ENCODE assay signal across 1 cellular context in the genomic region with DNA sequence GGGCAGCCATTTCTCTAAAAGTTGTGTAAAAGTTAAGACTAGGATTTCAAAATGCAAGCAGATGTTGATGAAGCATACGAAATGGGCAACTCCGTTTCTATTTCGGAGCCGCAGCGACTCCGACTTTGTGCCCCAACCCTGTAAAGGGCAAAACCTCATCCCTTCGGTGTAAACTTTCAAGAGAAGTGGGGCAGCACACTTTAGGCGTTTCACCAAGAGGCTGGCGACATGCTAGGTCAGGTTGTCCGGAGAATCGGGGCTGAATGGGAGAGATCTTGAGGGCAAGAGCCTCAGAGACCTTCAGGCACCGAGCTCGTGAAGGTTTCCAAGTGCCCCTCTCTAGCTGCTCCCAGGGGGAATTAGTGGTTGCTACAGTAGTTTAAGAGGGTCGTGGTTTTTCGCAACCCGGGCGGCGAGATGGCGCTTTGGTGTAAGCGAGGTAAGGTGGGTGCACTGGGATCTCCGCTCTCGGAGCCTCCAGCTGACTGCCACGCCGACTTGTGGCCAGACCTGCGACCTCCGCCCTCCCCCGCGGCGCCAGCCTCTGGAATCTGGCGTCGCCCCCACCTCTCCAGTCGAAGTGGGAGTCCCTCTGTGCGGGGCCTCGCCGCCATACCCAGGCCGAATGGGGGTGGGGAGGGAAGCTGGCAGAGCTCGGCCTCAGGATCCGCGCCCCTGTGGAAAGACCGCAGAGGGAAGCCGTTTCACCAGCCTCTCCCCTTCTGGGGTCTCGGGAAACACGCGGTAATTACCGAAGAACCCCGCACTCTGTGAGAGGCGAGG.
A peak's percentile ranks its signal among the peaks of the same experiment; 100 is the strongest.
TF ChIP-seq lines count a peak whose summit lies in the region.

No MANE protein-coding gene starts in this region.

TF ChIP-seq in HepG2, 621 proteins besides CTCF, POLR2A, EP300 and RAD21 (continued from another document and continues in another):
- peak; percentile 90; the same call in 1 of the 2 replicates for TF ChIP-seq ZNF761 (CRISPR knock-in tag; conservative IDR thresholded peaks at IDR 0.05)
- TF ChIP-seq CHD4 (IDR thresholded peaks at IDR 0.05; ENCODE audit: borderline replicate concordance, low read length): no peak
- TF ChIP-seq RARG (CRISPR knock-in tag; IDR thresholded peaks at IDR 0.05; ENCODE audit: low read depth): peak; percentile 43
- peak; percentile 71; the same call in 1 of the 2 replicates for TF ChIP-seq GTF3A (CRISPR knock-in tag; conservative IDR thresholded peaks at IDR 0.05)
- TF ChIP-seq ZNF546 (CRISPR knock-in tag; conservative IDR thresholded peaks at IDR 0.05): no peak; the same call in 1 of the 2 replicates
- TF ChIP-seq CENPT (CRISPR knock-in tag; IDR thresholded peaks at IDR 0.05; ENCODE audit: low read depth): no peak
- no peak for TF ChIP-seq RFX1 (IDR thresholded peaks at IDR 0.05)
- TF ChIP-seq ZNF205 (CRISPR knock-in tag; IDR thresholded peaks at IDR 0.05): peak; percentile 48; the same call in 1 of the 2 replicates
- no peak for TF ChIP-seq MAFK (conservative IDR thresholded peaks at IDR 0.05 in 1 of 2, IDR thresholded peaks at IDR 0.05 in 1 of 2; ENCODE audit: low read length in 2 of 2)
- TF ChIP-seq, protein P1, sequence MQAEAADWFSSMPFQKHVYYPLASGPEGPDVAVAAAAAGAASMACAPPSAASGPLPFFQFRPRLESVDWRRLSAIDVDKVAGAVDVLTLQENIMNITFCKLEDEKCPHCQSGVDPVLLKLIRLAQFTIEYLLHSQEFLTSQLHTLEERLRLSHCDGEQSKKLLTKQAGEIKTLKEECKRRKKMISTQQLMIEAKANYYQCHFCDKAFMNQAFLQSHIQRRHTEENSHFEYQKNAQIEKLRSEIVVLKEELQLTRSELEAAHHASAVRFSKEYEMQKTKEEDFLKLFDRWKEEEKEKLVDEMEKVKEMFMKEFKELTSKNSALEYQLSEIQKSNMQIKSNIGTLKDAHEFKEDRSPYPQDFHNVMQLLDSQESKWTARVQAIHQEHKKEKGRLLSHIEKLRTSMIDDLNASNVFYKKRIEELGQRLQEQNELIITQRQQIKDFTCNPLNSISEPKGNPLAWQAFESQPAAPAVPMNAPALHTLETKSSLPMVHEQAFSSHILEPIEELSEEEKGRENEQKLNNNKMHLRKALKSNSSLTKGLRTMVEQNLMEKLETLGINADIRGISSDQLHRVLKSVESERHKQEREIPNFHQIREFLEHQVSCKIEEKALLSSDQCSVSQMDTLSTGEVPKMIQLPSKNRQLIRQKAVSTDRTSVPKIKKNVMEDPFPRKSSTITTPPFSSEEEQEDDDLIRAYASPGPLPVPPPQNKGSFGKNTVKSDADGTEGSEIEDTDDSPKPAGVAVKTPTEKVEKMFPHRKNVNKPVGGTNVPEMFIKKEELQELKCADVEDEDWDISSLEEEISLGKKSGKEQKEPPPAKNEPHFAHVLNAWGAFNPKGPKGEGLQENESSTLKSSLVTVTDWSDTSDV (CRISPR knock-in tag; IDR thresholded peaks at IDR 0.05): peak; percentile 28; the same call in 1 of the 2 replicates
- TF ChIP-seq TBX2 (CRISPR knock-in tag; IDR thresholded peaks at IDR 0.05; ENCODE audit: borderline replicate concordance): peak; percentile 70; the same call in 1 of the 2 replicates
- TF ChIP-seq KDM6A (CRISPR knock-in tag; IDR thresholded peaks at IDR 0.05; ENCODE audit: low read depth): no peak
- TF ChIP-seq TBL1XR1 (IDR thresholded peaks at IDR 0.05; ENCODE audit: borderline replicate concordance, low read length, partially characterized antibody): peak; percentile 57
- peak; percentile 79 for TF ChIP-seq ZNF883 (CRISPR knock-in tag; IDR thresholded peaks at IDR 0.05; ENCODE audit: not compliant biosample characterization)
- TF ChIP-seq RFXANK (CRISPR knock-in tag; IDR thresholded peaks at IDR 0.05): no peak
- TF ChIP-seq MEIS1 (CRISPR knock-in tag; IDR thresholded peaks at IDR 0.05; ENCODE audit: borderline replicate concordance): no peak; the same call in 1 of the 2 replicates
- peak; percentile 66; the same call in 1 of the 2 replicates for TF ChIP-seq ZFP41 (CRISPR knock-in tag; IDR thresholded peaks at IDR 0.05; ENCODE audit: borderline replicate concordance)
- TF ChIP-seq FOXO1 (CRISPR knock-in tag; IDR thresholded peaks at IDR 0.05): no peak; the same call in 1 of the 2 replicates
- TF ChIP-seq SPEN (CRISPR knock-in tag; IDR thresholded peaks at IDR 0.05; ENCODE audit: low read depth): peak; percentile 75
- TF ChIP-seq, protein P2, sequence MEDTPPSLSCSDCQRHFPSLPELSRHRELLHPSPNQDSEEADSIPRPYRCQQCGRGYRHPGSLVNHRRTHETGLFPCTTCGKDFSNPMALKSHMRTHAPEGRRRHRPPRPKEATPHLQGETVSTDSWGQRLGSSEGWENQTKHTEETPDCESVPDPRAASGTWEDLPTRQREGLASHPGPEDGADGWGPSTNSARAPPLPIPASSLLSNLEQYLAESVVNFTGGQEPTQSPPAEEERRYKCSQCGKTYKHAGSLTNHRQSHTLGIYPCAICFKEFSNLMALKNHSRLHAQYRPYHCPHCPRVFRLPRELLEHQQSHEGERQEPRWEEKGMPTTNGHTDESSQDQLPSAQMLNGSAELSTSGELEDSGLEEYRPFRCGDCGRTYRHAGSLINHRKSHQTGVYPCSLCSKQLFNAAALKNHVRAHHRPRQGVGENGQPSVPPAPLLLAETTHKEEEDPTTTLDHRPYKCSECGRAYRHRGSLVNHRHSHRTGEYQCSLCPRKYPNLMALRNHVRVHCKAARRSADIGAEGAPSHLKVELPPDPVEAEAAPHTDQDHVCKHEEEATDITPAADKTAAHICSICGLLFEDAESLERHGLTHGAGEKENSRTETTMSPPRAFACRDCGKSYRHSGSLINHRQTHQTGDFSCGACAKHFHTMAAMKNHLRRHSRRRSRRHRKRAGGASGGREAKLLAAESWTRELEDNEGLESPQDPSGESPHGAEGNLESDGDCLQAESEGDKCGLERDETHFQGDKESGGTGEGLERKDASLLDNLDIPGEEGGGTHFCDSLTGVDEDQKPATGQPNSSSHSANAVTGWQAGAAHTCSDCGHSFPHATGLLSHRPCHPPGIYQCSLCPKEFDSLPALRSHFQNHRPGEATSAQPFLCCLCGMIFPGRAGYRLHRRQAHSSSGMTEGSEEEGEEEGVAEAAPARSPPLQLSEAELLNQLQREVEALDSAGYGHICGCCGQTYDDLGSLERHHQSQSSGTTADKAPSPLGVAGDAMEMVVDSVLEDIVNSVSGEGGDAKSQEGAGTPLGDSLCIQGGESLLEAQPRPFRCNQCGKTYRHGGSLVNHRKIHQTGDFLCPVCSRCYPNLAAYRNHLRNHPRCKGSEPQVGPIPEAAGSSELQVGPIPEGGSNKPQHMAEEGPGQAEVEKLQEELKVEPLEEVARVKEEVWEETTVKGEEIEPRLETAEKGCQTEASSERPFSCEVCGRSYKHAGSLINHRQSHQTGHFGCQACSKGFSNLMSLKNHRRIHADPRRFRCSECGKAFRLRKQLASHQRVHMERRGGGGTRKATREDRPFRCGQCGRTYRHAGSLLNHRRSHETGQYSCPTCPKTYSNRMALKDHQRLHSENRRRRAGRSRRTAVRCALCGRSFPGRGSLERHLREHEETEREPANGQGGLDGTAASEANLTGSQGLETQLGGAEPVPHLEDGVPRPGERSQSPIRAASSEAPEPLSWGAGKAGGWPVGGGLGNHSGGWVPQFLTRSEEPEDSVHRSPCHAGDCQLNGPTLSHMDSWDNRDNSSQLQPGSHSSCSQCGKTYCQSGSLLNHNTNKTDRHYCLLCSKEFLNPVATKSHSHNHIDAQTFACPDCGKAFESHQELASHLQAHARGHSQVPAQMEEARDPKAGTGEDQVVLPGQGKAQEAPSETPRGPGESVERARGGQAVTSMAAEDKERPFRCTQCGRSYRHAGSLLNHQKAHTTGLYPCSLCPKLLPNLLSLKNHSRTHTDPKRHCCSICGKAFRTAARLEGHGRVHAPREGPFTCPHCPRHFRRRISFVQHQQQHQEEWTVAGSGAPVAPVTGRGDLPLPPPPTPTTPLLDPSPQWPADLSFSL (CRISPR knock-in tag; IDR thresholded peaks at IDR 0.05): peak; percentile 64
- TF ChIP-seq HNRNPH1 (optimal IDR thresholded peaks at IDR 0.05; ENCODE audit: low read depth, low read length): peak; percentile 95
- no peak for TF ChIP-seq ZSCAN9 (CRISPR knock-in tag; IDR thresholded peaks at IDR 0.05; ENCODE audit: borderline replicate concordance)
- TF ChIP-seq, protein P3, sequence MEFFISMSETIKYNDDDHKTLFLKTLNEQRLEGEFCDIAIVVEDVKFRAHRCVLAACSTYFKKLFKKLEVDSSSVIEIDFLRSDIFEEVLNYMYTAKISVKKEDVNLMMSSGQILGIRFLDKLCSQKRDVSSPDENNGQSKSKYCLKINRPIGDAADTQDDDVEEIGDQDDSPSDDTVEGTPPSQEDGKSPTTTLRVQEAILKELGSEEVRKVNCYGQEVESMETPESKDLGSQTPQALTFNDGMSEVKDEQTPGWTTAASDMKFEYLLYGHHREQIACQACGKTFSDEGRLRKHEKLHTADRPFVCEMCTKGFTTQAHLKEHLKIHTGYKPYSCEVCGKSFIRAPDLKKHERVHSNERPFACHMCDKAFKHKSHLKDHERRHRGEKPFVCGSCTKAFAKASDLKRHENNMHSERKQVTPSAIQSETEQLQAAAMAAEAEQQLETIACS (CRISPR knock-in tag; IDR thresholded peaks at IDR 0.05): no peak
- no peak for TF ChIP-seq ZNF737 (CRISPR knock-in tag; IDR thresholded peaks at IDR 0.05; ENCODE audit: borderline replicate concordance)
- peak; percentile 88 for TF ChIP-seq ZNF343 (CRISPR knock-in tag; IDR thresholded peaks at IDR 0.05)
- TF ChIP-seq, protein P4, sequence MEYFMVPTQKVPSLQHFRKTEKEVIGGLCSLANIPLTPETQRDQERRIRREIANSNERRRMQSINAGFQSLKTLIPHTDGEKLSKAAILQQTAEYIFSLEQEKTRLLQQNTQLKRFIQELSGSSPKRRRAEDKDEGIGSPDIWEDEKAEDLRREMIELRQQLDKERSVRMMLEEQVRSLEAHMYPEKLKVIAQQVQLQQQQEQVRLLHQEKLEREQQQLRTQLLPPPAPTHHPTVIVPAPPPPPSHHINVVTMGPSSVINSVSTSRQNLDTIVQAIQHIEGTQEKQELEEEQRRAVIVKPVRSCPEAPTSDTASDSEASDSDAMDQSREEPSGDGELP (IDR thresholded peaks at IDR 0.05; ENCODE audit: borderline replicate concordance, low read depth): peak; percentile 97
- TF ChIP-seq FOXK2 (IDR thresholded peaks at IDR 0.05): no peak
- TF ChIP-seq ARID2 (CRISPR knock-in tag; IDR thresholded peaks at IDR 0.05; ENCODE audit: borderline replicate concordance): no peak
- TF ChIP-seq, protein P5, sequence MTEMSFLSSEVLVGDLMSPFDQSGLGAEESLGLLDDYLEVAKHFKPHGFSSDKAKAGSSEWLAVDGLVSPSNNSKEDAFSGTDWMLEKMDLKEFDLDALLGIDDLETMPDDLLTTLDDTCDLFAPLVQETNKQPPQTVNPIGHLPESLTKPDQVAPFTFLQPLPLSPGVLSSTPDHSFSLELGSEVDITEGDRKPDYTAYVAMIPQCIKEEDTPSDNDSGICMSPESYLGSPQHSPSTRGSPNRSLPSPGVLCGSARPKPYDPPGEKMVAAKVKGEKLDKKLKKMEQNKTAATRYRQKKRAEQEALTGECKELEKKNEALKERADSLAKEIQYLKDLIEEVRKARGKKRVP (CRISPR knock-in tag; IDR thresholded peaks at IDR 0.05): no peak
- no peak for TF ChIP-seq IKZF4 (CRISPR knock-in tag; IDR thresholded peaks at IDR 0.05; ENCODE audit: borderline replicate concordance, low read depth, not compliant biosample characterization)
- peak; percentile 31; the same call in 1 of the 2 replicates for TF ChIP-seq TOE1 (CRISPR knock-in tag; IDR thresholded peaks at IDR 0.05)
- TF ChIP-seq ZNF543 (CRISPR knock-in tag; IDR thresholded peaks at IDR 0.05): no peak; the same call in 1 of the 2 replicates
- TF ChIP-seq, protein P6, sequence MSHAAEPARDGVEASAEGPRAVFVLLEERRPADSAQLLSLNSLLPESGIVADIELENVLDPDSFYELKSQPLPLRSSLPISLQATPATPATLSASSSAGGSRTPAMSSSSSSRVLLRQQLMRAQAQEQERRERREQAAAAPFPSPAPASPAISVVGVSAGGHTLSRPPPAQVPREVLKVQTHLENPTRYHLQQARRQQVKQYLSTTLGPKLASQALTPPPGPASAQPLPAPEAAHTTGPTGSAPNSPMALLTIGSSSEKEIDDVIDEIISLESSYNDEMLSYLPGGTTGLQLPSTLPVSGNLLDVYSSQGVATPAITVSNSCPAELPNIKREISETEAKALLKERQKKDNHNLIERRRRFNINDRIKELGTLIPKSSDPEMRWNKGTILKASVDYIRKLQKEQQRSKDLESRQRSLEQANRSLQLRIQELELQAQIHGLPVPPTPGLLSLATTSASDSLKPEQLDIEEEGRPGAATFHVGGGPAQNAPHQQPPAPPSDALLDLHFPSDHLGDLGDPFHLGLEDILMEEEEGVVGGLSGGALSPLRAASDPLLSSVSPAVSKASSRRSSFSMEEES (CRISPR knock-in tag; IDR thresholded peaks at IDR 0.05): no peak
- peak; percentile 88; the same call in 1 of the 2 replicates for TF ChIP-seq SRY (CRISPR knock-in tag; IDR thresholded peaks at IDR 0.05)
- TF ChIP-seq MBD4 (IDR thresholded peaks at IDR 0.05; ENCODE audit: borderline replicate concordance, low read length): no peak
- no peak for TF ChIP-seq ZNF335 (CRISPR knock-in tag; IDR thresholded peaks at IDR 0.05)
- no peak; the same call in 1 of the 2 replicates for TF ChIP-seq POGZ (CRISPR knock-in tag; IDR thresholded peaks at IDR 0.05)
- no peak for TF ChIP-seq ZBTB21 (CRISPR knock-in tag; IDR thresholded peaks at IDR 0.05)
- no peak for TF ChIP-seq ZNF598 (CRISPR knock-in tag; IDR thresholded peaks at IDR 0.05; ENCODE audit: borderline replicate concordance)
- peak; percentile 76 for TF ChIP-seq ZSCAN29 (CRISPR knock-in tag; conservative IDR thresholded peaks at IDR 0.05)
- no peak for TF ChIP-seq ZNF432 (CRISPR knock-in tag; IDR thresholded peaks at IDR 0.05; ENCODE audit: borderline replicate concordance)
- TF ChIP-seq, protein P7, sequence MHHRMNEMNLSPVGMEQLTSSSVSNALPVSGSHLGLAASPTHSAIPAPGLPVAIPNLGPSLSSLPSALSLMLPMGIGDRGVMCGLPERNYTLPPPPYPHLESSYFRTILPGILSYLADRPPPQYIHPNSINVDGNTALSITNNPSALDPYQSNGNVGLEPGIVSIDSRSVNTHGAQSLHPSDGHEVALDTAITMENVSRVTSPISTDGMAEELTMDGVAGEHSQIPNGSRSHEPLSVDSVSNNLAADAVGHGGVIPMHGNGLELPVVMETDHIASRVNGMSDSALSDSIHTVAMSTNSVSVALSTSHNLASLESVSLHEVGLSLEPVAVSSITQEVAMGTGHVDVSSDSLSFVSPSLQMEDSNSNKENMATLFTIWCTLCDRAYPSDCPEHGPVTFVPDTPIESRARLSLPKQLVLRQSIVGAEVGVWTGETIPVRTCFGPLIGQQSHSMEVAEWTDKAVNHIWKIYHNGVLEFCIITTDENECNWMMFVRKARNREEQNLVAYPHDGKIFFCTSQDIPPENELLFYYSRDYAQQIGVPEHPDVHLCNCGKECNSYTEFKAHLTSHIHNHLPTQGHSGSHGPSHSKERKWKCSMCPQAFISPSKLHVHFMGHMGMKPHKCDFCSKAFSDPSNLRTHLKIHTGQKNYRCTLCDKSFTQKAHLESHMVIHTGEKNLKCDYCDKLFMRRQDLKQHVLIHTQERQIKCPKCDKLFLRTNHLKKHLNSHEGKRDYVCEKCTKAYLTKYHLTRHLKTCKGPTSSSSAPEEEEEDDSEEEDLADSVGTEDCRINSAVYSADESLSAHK (CRISPR knock-in tag; IDR thresholded peaks at IDR 0.05; ENCODE audit: borderline replicate concordance): no peak
